ENCODE assay signal across 1 cellular context in the genomic region with DNA sequence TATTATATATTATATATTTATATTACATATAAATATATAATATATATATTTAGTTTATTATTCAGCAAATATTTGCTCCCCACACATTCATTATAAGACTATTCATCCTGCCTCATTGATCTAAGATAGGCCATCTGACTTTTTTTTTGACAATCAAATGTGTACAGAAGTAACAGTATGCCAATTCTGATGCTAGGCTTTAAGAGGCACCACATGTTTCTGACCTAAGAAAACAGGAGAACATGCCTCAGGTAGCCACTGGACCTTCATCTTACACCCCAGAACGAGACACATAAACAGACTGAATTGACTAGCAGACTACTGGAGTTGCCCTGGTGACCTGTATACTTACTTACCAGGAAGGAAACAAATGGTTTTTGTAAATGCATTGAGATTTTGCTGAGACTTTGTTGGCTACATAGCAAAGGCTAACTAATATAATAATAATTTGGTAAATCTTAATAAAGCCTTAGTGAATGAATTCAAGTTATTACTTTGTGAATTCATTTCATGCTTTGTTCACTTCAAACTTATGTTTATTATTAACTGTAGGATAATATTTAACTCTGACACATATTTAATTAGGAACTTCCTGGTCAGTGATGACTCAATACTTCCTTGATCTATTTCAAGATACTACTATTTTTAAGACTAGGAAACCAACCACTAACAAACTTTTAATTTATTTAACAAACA.
A peak's percentile ranks its signal among the peaks of the same experiment; 100 is the strongest.
TF ChIP-seq lines count a peak whose summit lies in the region.

No MANE protein-coding gene starts in this region.

TF ChIP-seq in SK-N-SH, 30 proteins besides CTCF, POLR2A, EP300 and RAD21 (continued from another document):
- peak; percentile 43; the same call in 1 of the 2 replicates for TF ChIP-seq FOSL2 (IDR thresholded peaks at IDR 0.05; ENCODE audit: borderline replicate concordance, low read depth)
- peak; percentile 38; the same call in 1 of the 2 replicates for TF ChIP-seq JUND (IDR thresholded peaks at IDR 0.05)
TF ChIP-seq in SK-N-SH: peak in this region for 4.
